ENCODE assay signal across 1 cellular context in the genomic region with DNA sequence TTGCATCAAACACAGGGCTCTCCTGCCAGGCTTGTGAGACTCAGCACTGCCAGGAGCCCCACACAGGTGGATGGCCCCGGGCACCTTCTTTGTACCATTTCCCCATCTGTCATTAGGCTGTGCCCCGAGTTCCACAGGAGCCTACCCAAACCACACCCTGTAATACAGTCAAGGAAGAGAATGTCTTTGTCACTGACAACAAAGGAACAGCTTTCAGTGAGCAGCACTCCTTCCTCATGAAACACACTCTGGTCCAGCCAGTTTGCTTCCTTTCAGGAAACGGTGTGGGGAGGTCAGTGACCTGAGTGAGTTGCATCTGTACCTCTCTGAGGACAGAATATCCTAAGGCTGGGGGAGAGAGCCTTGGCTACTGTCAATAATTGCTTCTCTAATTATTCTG.
TF ChIP-seq lines count a peak whose summit lies in the region.

No MANE protein-coding gene starts in this region.

TF ChIP-seq in GM23338, 12 proteins besides CTCF, POLR2A, EP300 and RAD21 (continued from another document):
- TF ChIP-seq, protein P1, sequence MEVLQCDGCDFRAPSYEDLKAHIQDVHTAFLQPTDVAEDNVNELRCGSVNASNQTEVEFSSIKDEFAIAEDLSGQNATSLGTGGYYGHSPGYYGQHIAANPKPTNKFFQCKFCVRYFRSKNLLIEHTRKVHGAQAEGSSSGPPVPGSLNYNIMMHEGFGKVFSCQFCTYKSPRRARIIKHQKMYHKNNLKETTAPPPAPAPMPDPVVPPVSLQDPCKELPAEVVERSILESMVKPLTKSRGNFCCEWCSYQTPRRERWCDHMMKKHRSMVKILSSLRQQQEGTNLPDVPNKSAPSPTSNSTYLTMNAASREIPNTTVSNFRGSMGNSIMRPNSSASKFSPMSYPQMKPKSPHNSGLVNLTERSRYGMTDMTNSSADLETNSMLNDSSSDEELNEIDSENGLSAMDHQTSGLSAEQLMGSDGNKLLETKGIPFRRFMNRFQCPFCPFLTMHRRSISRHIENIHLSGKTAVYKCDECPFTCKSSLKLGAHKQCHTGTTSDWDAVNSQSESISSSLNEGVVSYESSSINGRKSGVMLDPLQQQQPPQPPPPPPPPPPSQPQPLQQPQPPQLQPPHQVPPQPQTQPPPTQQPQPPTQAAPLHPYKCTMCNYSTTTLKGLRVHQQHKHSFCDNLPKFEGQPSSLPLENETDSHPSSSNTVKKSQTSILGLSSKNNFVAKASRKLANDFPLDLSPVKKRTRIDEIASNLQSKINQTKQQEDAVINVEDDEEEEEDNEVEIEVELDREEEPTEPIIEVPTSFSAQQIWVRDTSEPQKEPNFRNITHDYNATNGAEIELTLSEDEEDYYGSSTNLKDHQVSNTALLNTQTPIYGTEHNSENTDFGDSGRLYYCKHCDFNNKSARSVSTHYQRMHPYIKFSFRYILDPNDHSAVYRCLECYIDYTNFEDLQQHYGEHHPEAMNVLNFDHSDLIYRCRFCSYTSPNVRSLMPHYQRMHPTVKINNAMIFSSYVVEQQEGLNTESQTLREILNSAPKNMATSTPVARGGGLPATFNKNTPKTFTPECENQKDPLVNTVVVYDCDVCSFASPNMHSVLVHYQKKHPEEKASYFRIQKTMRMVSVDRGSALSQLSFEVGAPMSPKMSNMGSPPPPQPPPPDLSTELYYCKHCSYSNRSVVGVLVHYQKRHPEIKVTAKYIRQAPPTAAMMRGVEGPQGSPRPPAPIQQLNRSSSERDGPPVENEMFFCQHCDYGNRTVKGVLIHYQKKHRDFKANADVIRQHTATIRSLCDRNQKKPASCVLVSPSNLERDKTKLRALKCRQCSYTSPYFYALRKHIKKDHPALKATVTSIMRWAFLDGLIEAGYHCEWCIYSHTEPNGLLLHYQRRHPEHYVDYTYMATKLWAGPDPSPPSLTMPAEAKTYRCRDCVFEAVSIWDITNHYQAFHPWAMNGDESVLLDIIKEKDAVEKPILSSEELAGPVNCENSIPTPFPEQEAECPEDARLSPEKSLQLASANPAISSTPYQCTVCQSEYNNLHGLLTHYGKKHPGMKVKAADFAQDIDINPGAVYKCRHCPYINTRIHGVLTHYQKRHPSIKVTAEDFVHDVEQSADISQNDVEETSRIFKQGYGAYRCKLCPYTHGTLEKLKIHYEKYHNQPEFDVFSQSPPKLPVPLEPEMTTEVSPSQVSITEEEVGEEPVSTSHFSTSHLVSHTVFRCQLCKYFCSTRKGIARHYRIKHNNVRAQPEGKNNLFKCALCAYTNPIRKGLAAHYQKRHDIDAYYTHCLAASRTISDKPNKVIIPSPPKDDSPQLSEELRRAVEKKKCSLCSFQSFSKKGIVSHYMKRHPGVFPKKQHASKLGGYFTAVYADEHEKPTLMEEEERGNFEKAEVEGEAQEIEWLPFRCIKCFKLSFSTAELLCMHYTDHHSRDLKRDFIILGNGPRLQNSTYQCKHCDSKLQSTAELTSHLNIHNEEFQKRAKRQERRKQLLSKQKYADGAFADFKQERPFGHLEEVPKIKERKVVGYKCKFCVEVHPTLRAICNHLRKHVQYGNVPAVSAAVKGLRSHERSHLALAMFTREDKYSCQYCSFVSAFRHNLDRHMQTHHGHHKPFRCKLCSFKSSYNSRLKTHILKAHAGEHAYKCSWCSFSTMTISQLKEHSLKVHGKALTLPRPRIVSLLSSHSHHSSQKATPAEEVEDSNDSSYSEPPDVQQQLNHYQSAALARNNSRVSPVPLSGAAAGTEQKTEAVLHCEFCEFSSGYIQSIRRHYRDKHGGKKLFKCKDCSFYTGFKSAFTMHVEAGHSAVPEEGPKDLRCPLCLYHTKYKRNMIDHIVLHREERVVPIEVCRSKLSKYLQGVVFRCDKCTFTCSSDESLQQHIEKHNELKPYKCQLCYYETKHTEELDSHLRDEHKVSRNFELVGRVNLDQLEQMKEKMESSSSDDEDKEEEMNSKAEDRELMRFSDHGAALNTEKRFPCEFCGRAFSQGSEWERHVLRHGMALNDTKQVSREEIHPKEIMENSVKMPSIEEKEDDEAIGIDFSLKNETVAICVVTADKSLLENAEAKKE (CRISPR knock-in tag; IDR thresholded peaks at IDR 0.05) = no peak
- TF ChIP-seq POLR2AphosphoS5 (IDR thresholded peaks at IDR 0.05; ENCODE audit: low read depth) (no peak), CREB1 (CRISPR knock-in tag; IDR thresholded peaks at IDR 0.05; ENCODE audit: low read depth) (no peak)
